In genomic region chr3:50174517-50174895, GRCh38 we compare ENCODE assay signal across 32 cellular contexts. TPM values are rescaled to one million over a fixed set of nuclear protein-coding genes. Genes with fewer than 3 reads are reported as not detected.
"Had no signal": no experiment of that assay in that cellular context is flagged by ENCODE, and none has a peak within 500 bp of the region (broad histone marks: within the 10 kb centered on the region; RNA-seq: fewer than 3 reads in every experiment).

No MANE protein-coding gene starts in this region.

- H3K4me2 ChIP-seq: smooth muscle cell had no signal

- H3K9me3 ChIP-seq: ovary, psoas muscle, stomach, thoracic aorta, thyroid gland, tibial nerve, upper lobe of left lung, vagina had no signal

- H3K36me3 ChIP-seq: ovary, tibial nerve had no signal

- H2AFZ ChIP-seq: parathyroid adenoma had no signal

- ATAC-seq: naive thymus-derived CD8-positive, alpha-beta T cell; natural killer cell treated with Interleukin-12 subunit alpha and Interleukin-12 subunit beta and Interleukin-15 and Interleukin-18, amount 100 ng/mL, for 72 hours; psoas muscle; right cardiac atrium; stimulated activated effector memory CD8-positive, alpha-beta T cell treated with anti-CD3 and anti-CD28 coated beads, Interleukin-12 subunit alpha, Interleukin-12 subunit beta, amount 100 ng/mL, for 72 hours; stimulated activated naive B cell treated with anti-CD40 and anti-IgM and Interleukin-4, amounts not matched to agents 10 μg/mL and 1 μg/mL and 100 μg/mL, for 72 hours had no signal

- DNase-seq: nephron progenitor cell; occipital lobe; ovary; posterior cingulate gyrus; psoas muscle; stimulated activated CD4-positive, alpha-beta T cell treated with anti-CD3 and anti-CD28 coated beads, Interleukin-15, amount 100 ng/mL, for 24 hours; stimulated activated CD4-positive, alpha-beta T cell treated with anti-CD3 and anti-CD28 coated beads, Interleukin-2, amount 100 ng/mL, for 24 hours; stimulated activated CD4-positive, alpha-beta T cell treated with anti-CD3 and anti-CD28 coated beads, Interleukin-2, amount 100 ng/mL, for 48 hours; stimulated activated CD4-positive, alpha-beta T cell treated with anti-CD3 and anti-CD28 coated beads, Interleukin-4, amount 100 ng/mL, for 24 hours; stimulated activated naive B cell treated with anti-CD40 and anti-IgM and Interleukin-4, amounts not matched to agents 10 μg/mL and 1 μg/mL and 100 μg/mL, for 72 hours; stimulated activated naive CD4-positive, alpha-beta T cell treated with Interleukin-2 at 50 U/mL for 16 hours; stomach; thyroid gland; trophoblast cell; upper lobe of left lung had no signal

- H3K4me3 ChIP-seq: ovary, psoas muscle, skin epidermis, smooth muscle cell, stomach, thoracic aorta, thyroid gland, tibial nerve, upper lobe of left lung, vagina had no signal

- H3K79me2 ChIP-seq: parathyroid adenoma had no signal

- H3K9ac ChIP-seq: parathyroid adenoma had no signal

- H3K27me3 ChIP-seq: ovary, stomach, thyroid gland, tibial nerve, upper lobe of left lung, vagina had no signal

- H3K27ac ChIP-seq: ovary, parathyroid adenoma, psoas muscle, thoracic aorta, thyroid gland, tibial nerve, vagina had no signal

- FAIRE-seq: urothelium cell line had no signal

RNA-seq across cellular contexts. Expression of gene GNAT1, which starts 16.9 kb away (rescaled TPM):
- total RNA-seq: naive thymus-derived CD8-positive, alpha-beta T cell; natural killer cell treated with Interleukin-12 subunit alpha and Interleukin-12 subunit beta and Interleukin-15 and Interleukin-18, amount 100 ng/mL, for 72 hours; neural crest cell; occipital lobe; osteoblast; ovary; psoas muscle; right cardiac atrium; sciatic nerve; smooth muscle cell; stomach; subcutaneous adipose tissue; temporal lobe; thyroid gland; tibial nerve; ureter; vagina had no signal
- polyA plus RNA-seq: naive thymus-derived CD8-positive, alpha-beta T cell; ovary; psoas muscle; right cardiac atrium; smooth muscle cell; stomach had no signal

RNA-seq across cellular contexts. Expression of gene SEMA3F, which starts 19.4 kb away (rescaled TPM):
- total RNA-seq: naive thymus-derived CD8-positive, alpha-beta T cell had no signal
- polyA plus RNA-seq: naive thymus-derived CD8-positive, alpha-beta T cell had no signal

RNA-seq across cellular contexts. Expression of gene SLC38A3, which starts 30.6 kb away (rescaled TPM):
- total RNA-seq: naive thymus-derived CD8-positive, alpha-beta T cell; natural killer cell treated with Interleukin-12 subunit alpha and Interleukin-12 subunit beta and Interleukin-15 and Interleukin-18, amount 100 ng/mL, for 72 hours; subcutaneous adipose tissue had no signal
- polyA plus RNA-seq: naive thymus-derived CD8-positive, alpha-beta T cell had no signal
